ENCODE assay signal across 20 cellular contexts in genomic region chr17:67335245-67335835, GRCh38.
"Had no signal": no experiment of that assay in that cellular context is flagged by ENCODE, and none has a peak within 500 bp of the region (broad histone marks: within the 10 kb centered on the region; RNA-seq: fewer than 3 reads in every experiment).

No MANE protein-coding gene starts in this region.

- H3K27me3 ChIP-seq: body of pancreas, MG63 had no signal

- H3K9me3 ChIP-seq: body of pancreas, MG63 had no signal

- H3K4me3 ChIP-seq: body of pancreas, MG63 had no signal

- FAIRE-seq: bronchial epithelial cell had no signal

- DNase-seq: activated CD4-positive, alpha-beta T cell treated with anti-CD3 and anti-CD28 coated beads for 1 hour; activated CD4-positive, alpha-beta T cell treated with anti-CD3 and anti-CD28 coated beads, Interleukin-2, amount 10 ng/mL, durations not matched to agents 24 days and 14 days; activated CD4-positive, alpha-beta T cell treated with anti-CD3 and anti-CD28 coated beads, Interleukin-2, amount 50 U/mL, for 48 hours; activated CD8-positive, alpha-beta memory T cell treated with anti-CD3 and anti-CD28 coated beads, Interleukin-2, amount 10 ng/mL, durations not matched to agents 7 days and 5 days; activated effector memory CD4-positive, alpha-beta T cell treated with Interleukin-2 at 50 U/mL for 16 hours; activated naive CD4-positive, alpha-beta T cell treated with Interleukin-2 at 50 U/mL for 16 hours; activated naive CD8-positive, alpha-beta T cell treated with anti-CD3 and anti-CD28 coated beads for 36 hours; activated T-cell treated with anti-CD3 and anti-CD28 coated beads, Interleukin-2, amount 50 U/mL, for 24 hours; aorta; body of pancreas; central memory CD4-positive, alpha-beta T cell; MG63; MV-4-11; NCI-H1105; NCI-H1694 treated with DMSO at 0.1 percent for 48 hours; NCI-H2029 treated with DMSO at 0.1 percent for 48 hours; NCI-H446; SHP77 treated with DMSO at 0.1 percent for 48 hours had no signal

- H3K4me1 ChIP-seq: body of pancreas had no signal

- H3K4me2 ChIP-seq: KMS-11 had no signal

- ATAC-seq: activated CD8-positive, alpha-beta memory T cell treated with anti-CD3 and anti-CD28 coated beads, Interleukin-2, amount 10 ng/mL, durations not matched to agents 7 days and 5 days; body of pancreas had no signal

- H3K9ac ChIP-seq: KMS-11 had no signal

- H3K27ac ChIP-seq: body of pancreas, KMS-11 had no signal
